Comparison of ENCODE assay signal across 2 cellular contexts in genomic region chr1:110475358-110476027, GRCh38.
TF ChIP-seq lines count a peak whose summit lies in the region.

No MANE protein-coding gene starts in this region.

TF ChIP-seq in A549, 52 proteins besides CTCF, POLR2A, EP300 and RAD21:
- TF ChIP-seq HDAC2 (IDR thresholded peaks at IDR 0.05) (no peak), SMC3 (IDR thresholded peaks at IDR 0.05) (no peak), CHD4 (IDR thresholded peaks at IDR 0.05; ENCODE audit: borderline replicate concordance) (no peak), PBX3 (IDR thresholded peaks at IDR 0.05) (no peak), FOSB (CRISPR knock-in tag; IDR thresholded peaks at IDR 0.05) (no peak), RNF2 (IDR thresholded peaks at IDR 0.05; ENCODE audit: borderline replicate concordance, low read depth) (no peak), POLR2AphosphoS2 (conservative IDR thresholded peaks at IDR 0.05; ENCODE audit: low read length) (no peak)
TF ChIP-seq in A549: peak in this region for 0.

TF ChIP-seq in K562, 482 proteins besides CTCF, POLR2A, EP300 and RAD21:
- TF ChIP-seq CHD2 (IDR thresholded peaks at IDR 0.05; ENCODE audit: low read depth, low read length): no peak
- no peak for TF ChIP-seq BRF2 (IDR thresholded peaks at IDR 0.05; ENCODE audit: borderline replicate concordance, insufficient read depth, insufficient read length)
- no peak for TF ChIP-seq ATF3 (IDR thresholded peaks at IDR 0.05)
- no peak for TF ChIP-seq ATF3 (CRISPR knock-in tag; conservative IDR thresholded peaks at IDR 0.05)
- TF ChIP-seq NEUROD1 (IDR thresholded peaks at IDR 0.05; ENCODE audit: borderline replicate concordance, low read depth, low read length, partially characterized antibody): no peak
- peak in 1 of 3 experiments; percentile 28 for TF ChIP-seq YY1 (IDR thresholded peaks at IDR 0.05; ENCODE audit: borderline replicate concordance in 1 of 3, control insufficient read depth in 1 of 3, extremely low read depth in 1 of 3, insufficient read depth in 3 of 3, insufficient read length in 1 of 3, insufficient replicate concordance in 2 of 3, low read depth in 1 of 3, low read length in 2 of 3)
